ENCODE assay signal across 9 cellular contexts in the genomic region with DNA sequence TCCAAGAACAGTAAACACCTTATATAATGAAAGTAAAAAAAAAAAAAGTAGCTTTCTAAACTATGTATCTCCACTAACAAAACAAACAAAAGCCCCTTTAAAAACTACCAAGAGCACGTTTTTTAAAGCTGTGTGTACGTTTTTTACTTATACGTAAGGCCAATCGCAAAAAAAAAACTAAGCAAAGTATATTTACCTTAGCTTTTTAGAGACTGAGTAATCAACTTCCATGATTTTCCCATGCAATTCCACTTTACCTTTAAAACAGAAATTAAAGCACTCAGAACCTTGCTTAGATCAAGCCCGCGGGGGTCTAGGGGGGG. TPM values are rescaled to one million over a fixed set of nuclear protein-coding genes. Genes with fewer than 3 reads are reported as not detected.
DNase-seq lines count a peak whose midpoint lies in the region; ATAC-seq and TF ChIP-seq lines count a peak whose summit lies in the region.
"Had no signal": no experiment of that assay in that cellular context is flagged by ENCODE, and none has a peak within 500 bp of the region (broad histone marks: within the 10 kb centered on the region; RNA-seq: fewer than 3 reads in every experiment).

No MANE protein-coding gene starts in this region.

- no peak overlapping the region for H2BK20ac ChIP-seq in IMR-90 (ENCODE audit: low read depth, low read length)

- H4K20me1 ChIP-seq in IMR-90 (ENCODE audit: insufficient read depth, low read length), result peaks cover 36% of the 10 kb centered on the region

- peak overlapping the region; percentile 78 for H3K4me3 ChIP-seq in AG09309 (ENCODE audit: control insufficient read depth, low read depth, low read length)
- peak overlapping the region; percentile 88 for H3K4me3 ChIP-seq in IMR-90 (ENCODE audit: insufficient read depth, low read depth, low read length)
- H3K4me3 ChIP-seq in cardiac fibroblast (replicated peaks in 1 of 2; ENCODE audit: low read depth in 2 of 2, low read length in 2 of 2), result peak overlapping the region; percentile 87 to 92
- H3K4me3 ChIP-seq in muscle layer of duodenum (ENCODE audit: low read depth in 1 of 2, low read length in 2 of 2), result peak overlapping the region; percentile 63 to 68

- BruUV-seq in IMR-90 (replicated peaks; lab: Mats Ljungman, UMichigan), result no TSS peak

- peak overlapping the region; percentile 5 to 32; a peak in 1 of 4 replicates for H4K8ac ChIP-seq in IMR-90 (ENCODE audit: low read depth in 2 of 2, low read length in 2 of 2)

- H3K18ac ChIP-seq in IMR-90 (ENCODE audit: low read depth, low read length), result peak overlapping the region; percentile 45; the same call in 1 of the 2 replicates

- dilution Hi-C loops in IMR-90 (cut with HindIII; ENCODE audit: low sequenced_read_pairs, unreplicated experiment), result no loop called here

- no peak overlapping the region for H2BK15ac ChIP-seq in IMR-90 (ENCODE audit: low read depth, low read length)

- H3K27me3 ChIP-seq in IMR-90 (ENCODE audit: control insufficient read depth, insufficient read depth, low read length), result no peaks in the 10 kb centered on the region
- no peaks in the 10 kb centered on the region for H3K27me3 ChIP-seq in muscle layer of duodenum (ENCODE audit: low read depth, low read length)

- peak overlapping the region; percentile 26 for H3K56ac ChIP-seq in IMR-90 (ENCODE audit: extremely low read depth, insufficient read depth, low read length)

- peak overlapping the region; percentile 68; the same call in 1 of the 2 replicates for H3K23ac ChIP-seq in IMR-90 (ENCODE audit: low read depth, low read length)

- peaks cover 7% of the 10 kb centered on the region for H3K9me1 ChIP-seq in IMR-90 (ENCODE audit: insufficient read depth, low read length)

- intact Hi-C loops in IMR-90 (cut with micrococcal nuclease) (loop anchor here (2.0 kb wide), 3 partner anchors 88 to 146 kb away; no protein-coding TSS in a partner anchor), head of caudate nucleus (cut with DNase I) (no loop called here)

- no peak overlapping the region; the same call in 1 of the 2 replicates for H4K5ac ChIP-seq in IMR-90 (ENCODE audit: low read depth, low read length)

- POLR2A ChIA-PET in IMR-90 (lab: Charles Lee; ENCODE audit: unreplicated experiment), result interaction anchor here (1.0 kb wide), 1 partner anchor 167 kb away, joined by 3 read pairs; no protein-coding TSS in a partner anchor

- H3K36me3 ChIP-seq in IMR-90 (ENCODE audit: control insufficient read depth, insufficient read depth, low read length), result 0 out of 2 replicates have a peak, but pooled peaks cover under 1% of the 10 kb centered on the region
- H3K36me3 ChIP-seq in muscle layer of duodenum (ENCODE audit: control insufficient read depth in 1 of 2, insufficient read depth in 2 of 2, low read length in 2 of 2), result no peaks in the 10 kb centered on the region

- DNase-seq in AG09309 (ENCODE audit: low read depth) (no peak), IMR-90 (no peak), cardiac fibroblast (ENCODE audit: low read depth in 2 of 2) (no peak), head of caudate nucleus (no peak)
- DNase-seq in stimulated activated naive CD4-positive, alpha-beta T cell treated with Interleukin-2 at 50 U/mL for 16 hours (lab: John Stamatoyannopoulos, UW), result no peak
- no peak for DNase-seq in activated CD8-positive, alpha-beta memory T cell treated with anti-CD3 and anti-CD28 coated beads, Interleukin-2, amount 50 U/mL, for 4 hours
- DNase-seq: stimulated activated CD4-positive, alpha-beta T cell treated with anti-CD3 and anti-CD28 coated beads, Interleukin-2, amount 100 ng/mL, for 48 hours had no signal

- H3K9ac ChIP-seq in IMR-90 (ENCODE audit: low read depth, low read length), result peak overlapping the region; percentile 99

- in situ Hi-C loops in IMR-90 (cut with MboI; ENCODE audit: low sequenced_read_pairs), result no loop called here

- H2AFZ ChIP-seq in IMR-90 (replicated peaks; ENCODE audit: low read length, poor library complexity), result peak overlapping the region; percentile 80

- H2AK9ac ChIP-seq in IMR-90 (replicated peaks; ENCODE audit: low read depth, low read length, poor library complexity), result peak overlapping the region; percentile 99

- H4K91ac ChIP-seq in IMR-90 (ENCODE audit: insufficient read depth, low read depth, low read length), result 0 out of 2 replicates have a peak overlapping the region, but pooled peaks have one; percentile 49

- TF ChIP-seq CTCF in AG09309 (IDR thresholded peaks at IDR 0.05; ENCODE audit: control insufficient read depth, insufficient read depth, low read depth, low read length, missing control alignments) (no peak), IMR-90 (conservative IDR thresholded peaks at IDR 0.05; ENCODE audit: low read depth, low read length) (no peak), cardiac fibroblast (IDR thresholded peaks at IDR 0.05; ENCODE audit: low read depth, low read length) (no peak)

- H2BK120ac ChIP-seq in IMR-90 (ENCODE audit: low read depth, low read length), result peak overlapping the region; percentile 42; the same call in 1 of the 2 replicates

- TF ChIP-seq RAD21 in IMR-90 (IDR thresholded peaks at IDR 0.05; ENCODE audit: low read length), result no peak

- ATAC-seq in IMR-90 (ENCODE audit: low read depth) (no peak), HG03460 (IDR thresholded peaks at IDR 0.05; ENCODE audit: unreplicated experiment) (no peak)

- CTCF ChIA-PET in IMR-90 (lab: Yijun Ruan, JAX), result interaction anchor here (1.0 to 3.1 kb wide), 3 partner anchors 23 to 88 kb away, joined by 3 to 15 read pairs (median 4); no protein-coding TSS in a partner anchor

- peak overlapping the region; percentile 79 for H3K4ac ChIP-seq in IMR-90 (ENCODE audit: low read depth, low read length)

- peak overlapping the region; percentile 92 for H3K4me2 ChIP-seq in IMR-90 (ENCODE audit: low read depth, low read length)

- peak overlapping the region; percentile 27; the same call in 1 of the 2 replicates for H2AK5ac ChIP-seq in IMR-90 (ENCODE audit: low read depth, low read length)

- H3K9me3 ChIP-seq in IMR-90 (ENCODE audit: control insufficient read depth, insufficient read depth, low read length) (no peaks in the 10 kb centered on the region), muscle layer of duodenum (ENCODE audit: control insufficient read depth in 1 of 2, low read length in 2 of 2) (no peaks in the 10 kb centered on the region)

- peaks cover 8% of the 10 kb centered on the region for H3K4me1 ChIP-seq in IMR-90 (ENCODE audit: control insufficient read depth, insufficient read depth, low read length)
- H3K4me1 ChIP-seq in muscle layer of duodenum (ENCODE audit: control insufficient read depth in 1 of 2, insufficient read depth in 2 of 2, low read length in 2 of 2), result peaks cover 3 to 31% of the 10 kb centered on the region in 2 donors

- peak overlapping the region; percentile 46 for H3K14ac ChIP-seq in IMR-90 (replicated peaks; ENCODE audit: low read depth, low read length)

- H3K27ac ChIP-seq in IMR-90 (ENCODE audit: insufficient read depth, low read length) (peak overlapping the region; percentile 100), muscle layer of duodenum (ENCODE audit: low read length) (peak overlapping the region; percentile 45)

- H2BK5ac ChIP-seq in IMR-90 (ENCODE audit: low read depth, low read length, poor library complexity, severe bottlenecking), result peak overlapping the region; percentile 96

- WGBS in IMR-90 (ENCODE audit: extremely low coverage in 2 of 2, insufficient read length in 1 of 2), 2 experiments, result 7% methylated on average over 3 of the region's 6 CpGs; no CpG with 5 or more reads in 1 of the 2 experiments

- no peak for TF ChIP-seq POLR2A in IMR-90 (IDR thresholded peaks at IDR 0.05; ENCODE audit: low read depth, low read length)

- peaks cover 14 to 29% of the 10 kb centered on the region in 2 experiments for H3K79me1 ChIP-seq in IMR-90 (ENCODE audit: low read depth in 1 of 2, low read length in 2 of 2)

TF ChIP-seq in IMR-90, 13 proteins besides CTCF, POLR2A, EP300 and RAD21:
- TF ChIP-seq, protein P1, sequence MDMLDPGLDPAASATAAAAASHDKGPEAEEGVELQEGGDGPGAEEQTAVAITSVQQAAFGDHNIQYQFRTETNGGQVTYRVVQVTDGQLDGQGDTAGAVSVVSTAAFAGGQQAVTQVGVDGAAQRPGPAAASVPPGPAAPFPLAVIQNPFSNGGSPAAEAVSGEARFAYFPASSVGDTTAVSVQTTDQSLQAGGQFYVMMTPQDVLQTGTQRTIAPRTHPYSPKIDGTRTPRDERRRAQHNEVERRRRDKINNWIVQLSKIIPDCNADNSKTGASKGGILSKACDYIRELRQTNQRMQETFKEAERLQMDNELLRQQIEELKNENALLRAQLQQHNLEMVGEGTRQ (IDR thresholded peaks at IDR 0.05; ENCODE audit: low read depth, low read length), result no peak
- TF ChIP-seq RCOR1 (IDR thresholded peaks at IDR 0.05; ENCODE audit: insufficient replicate concordance, low read length), result no peak
- no peak for TF ChIP-seq BHLHE40 (IDR thresholded peaks at IDR 0.05; ENCODE audit: low read depth, low read length)
- no peak for TF ChIP-seq CHD1 (IDR thresholded peaks at IDR 0.05; ENCODE audit: low read depth, low read length)
- no peak for TF ChIP-seq MXI1 (IDR thresholded peaks at IDR 0.05; ENCODE audit: borderline replicate concordance, low read depth, low read length)
- TF ChIP-seq MAFK (IDR thresholded peaks at IDR 0.05; ENCODE audit: low read depth, low read length), result no peak
- no peak for TF ChIP-seq SMC3 (IDR thresholded peaks at IDR 0.05; ENCODE audit: low read depth, low read length)
- no peak for TF ChIP-seq MAZ (IDR thresholded peaks at IDR 0.05; ENCODE audit: borderline replicate concordance, low read depth, low read length)
- TF ChIP-seq NFE2L2 (IDR thresholded peaks at IDR 0.05; ENCODE audit: low read depth, low read length), result no peak
- no peak for TF ChIP-seq FOS (IDR thresholded peaks at IDR 0.05; ENCODE audit: low read depth, low read length)
- TF ChIP-seq ELK1 (IDR thresholded peaks at IDR 0.05; ENCODE audit: borderline replicate concordance, low read depth, low read length), result no peak
- no peak for TF ChIP-seq CEBPB (IDR thresholded peaks at IDR 0.05; ENCODE audit: low read depth, low read length)
- no peak for TF ChIP-seq RFX5 (IDR thresholded peaks at IDR 0.05; ENCODE audit: low read depth, low read length)

RNA-seq across cellular contexts. Expression of gene IGF2BP2, which starts 1.9 kb away (rescaled TPM):
- 88.2 and 126 TPM in 2 replicates for total RNA-seq in IMR-90 (2012; rRNA removed)
- polyA plus RNA-seq in IMR-90 (2012; rRNA removed), result 20.3 and 23.4 TPM in 2 replicates
- polyA plus RNA-seq in IMR-90 (2012; cell fraction: cytosol; rRNA removed), result 9.7 and 14.1 TPM in 2 replicates
- polyA plus RNA-seq in IMR-90 (2012; cell fraction: nucleus; rRNA removed; ENCODE audit: low replicate concordance), result 15.6 and 47.0 TPM in 2 replicates
